1 cellular context compared by ENCODE assay signal in genomic region chr22:50085211-50085999, GRCh38.
TF ChIP-seq lines count a peak whose summit lies in the region.

MLC1 (minus strand) TSS chr22:50085426; CDS start chr22:50084902, 524 bp downstream.

TF ChIP-seq in H1, 55 proteins besides CTCF, POLR2A, EP300 and RAD21:
- TF ChIP-seq CEBPB (IDR thresholded peaks at IDR 0.05; ENCODE audit: low read depth, low read length) (peak; percentile 61), SUZ12 (IDR thresholded peaks at IDR 0.05; ENCODE audit: low read length) (no peak), BRCA1 (IDR thresholded peaks at IDR 0.05; ENCODE audit: low read depth, low read length) (no peak), KDM1A (IDR thresholded peaks at IDR 0.05; ENCODE audit: borderline replicate concordance, low read length) (no peak), NRF1 (IDR thresholded peaks at IDR 0.05; ENCODE audit: low read depth, low read length) (no peak), BCL11A (IDR thresholded peaks at IDR 0.05; ENCODE audit: low read depth in 2 of 2, low read length in 2 of 2) (no peak), CREB1 (IDR thresholded peaks at IDR 0.05) (no peak)
TF ChIP-seq in H1: peak in this region for 1.
